Comparison of ENCODE assay signal across 25 cellular contexts in the genomic region with DNA sequence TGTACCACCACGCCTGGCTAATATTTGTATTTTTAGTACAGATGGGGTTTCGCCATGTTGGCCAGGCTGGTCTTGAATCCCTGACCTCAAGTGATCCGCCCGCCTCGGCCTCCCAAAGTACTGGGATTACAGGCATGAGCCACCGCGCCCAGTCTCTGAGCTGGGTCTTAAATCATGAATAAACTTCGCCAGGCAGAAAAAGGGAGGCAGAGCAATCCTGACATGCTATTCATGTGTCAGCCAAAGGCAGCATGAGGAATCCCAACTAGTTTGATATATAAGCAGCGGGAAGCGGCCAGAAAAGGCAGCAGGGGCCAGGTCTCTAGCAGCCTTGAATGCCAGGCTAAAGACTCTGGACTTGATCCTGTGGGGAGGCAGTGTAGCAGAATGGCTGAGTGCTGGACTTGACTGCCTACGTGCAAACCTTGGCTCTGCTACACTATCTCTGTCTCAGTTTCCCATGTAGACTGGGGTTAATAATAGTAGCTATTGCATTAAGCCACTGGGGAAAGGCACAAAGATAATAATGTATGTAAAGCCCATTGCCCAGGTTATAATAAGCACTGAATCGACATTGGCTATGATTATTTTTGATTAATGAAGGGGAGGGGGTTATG. TPM values are rescaled to one million over a fixed set of nuclear protein-coding genes. Genes with fewer than 3 reads are reported as not detected.
DNase-seq lines count a peak whose midpoint lies in the region; ATAC-seq, FAIRE-seq and TF ChIP-seq lines count a peak whose summit lies in the region.
"Had no signal": no experiment of that assay in that cellular context is flagged by ENCODE, and none has a peak within 500 bp of the region (broad histone marks: within the 10 kb centered on the region; RNA-seq: fewer than 3 reads in every experiment).

No MANE protein-coding gene starts in this region.

- intact Hi-C loops in heart right ventricle (cut with DNase I) (loop anchor here in 1 of 10 donors (5.0 kb wide), 1 partner anchor 34 kb away; no protein-coding TSS in a partner anchor), left cardiac atrium (cut with DNase I) (no loop called here)

- peaks cover 2% of the 10 kb centered on the region for H3K27me3 Mint-ChIP-seq in astrocyte (ENCODE audit: low read depth, unreplicated experiment)
- no peaks in the 10 kb centered on the region for H3K27me3 Mint-ChIP-seq in effector memory CD8-positive, alpha-beta T cell
- peaks cover 34% of the 10 kb centered on the region for H3K27me3 Mint-ChIP-seq in endodermal cell (ENCODE audit: insufficient read depth)
- H3K27me3 Mint-ChIP-seq: activated naive CD8-positive, alpha-beta T cell treated with anti-CD3 and anti-CD28 coated beads, Interleukin-2, amount 10 ng/mL, durations not matched to agents 7 days and 5 days; stimulated activated memory B cell treated with anti-CD40 and anti-IgM and Interleukin-4, amounts not matched to agents 10 μg/mL and 1 μg/mL and 100 μg/mL, for 72 hours had no signal

- H3K4me1 Mint-ChIP-seq in astrocyte (ENCODE audit: low read depth, unreplicated experiment): peaks cover 8% of the 10 kb centered on the region
- peaks cover 22 to 24% of the 10 kb centered on the region in 2 donors for H3K4me1 Mint-ChIP-seq in effector memory CD8-positive, alpha-beta T cell (ENCODE audit: low read depth in 2 of 2)
- H3K4me1 Mint-ChIP-seq in endodermal cell: peaks cover 18% of the 10 kb centered on the region

- H3K9ac ChIP-seq in astrocyte (ENCODE audit: low read length) (no peak overlapping the region), keratinocyte (ENCODE audit: control insufficient read depth, extremely low read depth, insufficient read depth, low read length) (no peak overlapping the region), endodermal cell (ENCODE audit: extremely low read depth, low read length, poor library complexity, severe bottlenecking) (no peak overlapping the region)

- H3K4me2 ChIP-seq in astrocyte (ENCODE audit: low read length) (peak overlapping the region; percentile 41), keratinocyte (ENCODE audit: control insufficient read depth, extremely low read depth, insufficient read depth, low read depth, low read length) (peak overlapping the region; percentile 99)

- H3K4me1 ChIP-seq in heart right ventricle (peaks cover 0 to 31% (median 13%) of the 10 kb centered on the region in 9 donors), astrocyte (ENCODE audit: insufficient read depth, low read length) (peaks cover 11% of the 10 kb centered on the region), keratinocyte (ENCODE audit: control insufficient read depth, extremely low read depth, insufficient read depth, low read length) (peaks cover 25% of the 10 kb centered on the region), endodermal cell (ENCODE audit: control insufficient read depth, insufficient read depth, low read length) (no peaks in the 10 kb centered on the region)
- H3K4me1 ChIP-seq: psoas muscle had no signal

- no peaks in the 10 kb centered on the region for H3K79me2 ChIP-seq in astrocyte (ENCODE audit: insufficient read depth, low read length)
- H3K79me2 ChIP-seq in keratinocyte (ENCODE audit: control insufficient read depth, insufficient read depth, low read length): peaks cover 11% of the 10 kb centered on the region

- no peak for FAIRE-seq in astrocyte (lab: Jason Lieb, UNC)
- FAIRE-seq in keratinocyte (lab: Jason Lieb, UNC): no peak
- FAIRE-seq: GM19239, RCC 7860 had no signal

- H3K36me3 ChIP-seq in heart right ventricle (peaks cover 0 to 24% (median 0%) of the 10 kb centered on the region in 9 donors), astrocyte (ENCODE audit: insufficient read depth, low read length) (peaks cover 3% of the 10 kb centered on the region), keratinocyte (ENCODE audit: control insufficient read depth in 2 of 2, extremely low read depth in 1 of 2, insufficient read depth in 2 of 2, low read length in 2 of 2) (peaks cover 12 to 16% of the 10 kb centered on the region in 2 experiments), endodermal cell (ENCODE audit: control insufficient read depth, insufficient read depth, low read length) (no peaks in the 10 kb centered on the region)
- H3K36me3 ChIP-seq: neutrophil, thoracic aorta had no signal

- dilution Hi-C loops in keratinocyte (cut with MboI; ENCODE audit: extremely low pct_ligation_motif_present, low sequenced_read_pairs): no loop called here

- H3K4me3 Mint-ChIP-seq in astrocyte (ENCODE audit: unreplicated experiment) (no peak overlapping the region), endodermal cell (no peak overlapping the region)
- H3K4me3 Mint-ChIP-seq in effector memory CD8-positive, alpha-beta T cell: no peak overlapping the region
- H3K4me3 Mint-ChIP-seq: activated naive CD8-positive, alpha-beta T cell treated with anti-CD3 and anti-CD28 coated beads, Interleukin-2, amount 10 ng/mL, durations not matched to agents 7 days and 5 days; brain; stimulated activated memory B cell treated with anti-CD40 and anti-IgM and Interleukin-4, amounts not matched to agents 10 μg/mL and 1 μg/mL and 100 μg/mL, for 72 hours had no signal

- H3K9me3 Mint-ChIP-seq in astrocyte (ENCODE audit: unreplicated experiment) (peaks cover 2% of the 10 kb centered on the region), endodermal cell (peaks cover 31% of the 10 kb centered on the region)
- H3K9me3 Mint-ChIP-seq in effector memory CD8-positive, alpha-beta T cell: no peaks in the 10 kb centered on the region
- H3K9me3 Mint-ChIP-seq: activated naive CD8-positive, alpha-beta T cell treated with anti-CD3 and anti-CD28 coated beads, Interleukin-2, amount 10 ng/mL, durations not matched to agents 7 days and 5 days; stimulated activated memory B cell treated with anti-CD40 and anti-IgM and Interleukin-4, amounts not matched to agents 10 μg/mL and 1 μg/mL and 100 μg/mL, for 72 hours had no signal

- H3K36me3 Mint-ChIP-seq in astrocyte (ENCODE audit: low read depth, unreplicated experiment) (peaks cover 18% of the 10 kb centered on the region), endodermal cell (ENCODE audit: low read depth) (no peaks in the 10 kb centered on the region)
- H3K36me3 Mint-ChIP-seq in effector memory CD8-positive, alpha-beta T cell (ENCODE audit: insufficient read depth): peaks cover 13% of the 10 kb centered on the region
- H3K36me3 Mint-ChIP-seq: brain had no signal

- H2AFZ ChIP-seq in astrocyte (ENCODE audit: low read depth, low read length) (no peak overlapping the region), keratinocyte (ENCODE audit: control insufficient read depth, low read length) (no peak overlapping the region)

- ATAC-seq in heart right ventricle (no peak), left cardiac atrium (no peak), GM19328 (IDR thresholded peaks at IDR 0.05; ENCODE audit: unreplicated experiment) (no peak)
- ATAC-seq in effector memory CD8-positive, alpha-beta T cell (replicated peaks): no peak
- ATAC-seq: psoas muscle had no signal

- H3K27ac Mint-ChIP-seq in astrocyte (ENCODE audit: unreplicated experiment) (peak overlapping the region; percentile 0), endodermal cell (no peak overlapping the region)
- peak overlapping the region in 1 of 2 donors; percentile 91 for H3K27ac Mint-ChIP-seq in effector memory CD8-positive, alpha-beta T cell
- H3K27ac Mint-ChIP-seq: activated naive CD8-positive, alpha-beta T cell treated with anti-CD3 and anti-CD28 coated beads, Interleukin-2, amount 10 ng/mL, durations not matched to agents 7 days and 5 days; brain; stimulated activated memory B cell treated with anti-CD40 and anti-IgM and Interleukin-4, amounts not matched to agents 10 μg/mL and 1 μg/mL and 100 μg/mL, for 72 hours had no signal

- H3K9me3 ChIP-seq in heart right ventricle: no peaks in the 10 kb centered on the region
- H3K9me3 ChIP-seq in astrocyte (ENCODE audit: insufficient read depth, low read depth, low read length): no peaks in the 10 kb centered on the region
- H3K9me3 ChIP-seq in keratinocyte (ENCODE audit: control insufficient read depth, low read depth, low read length): no peaks in the 10 kb centered on the region
- H3K9me3 ChIP-seq in endodermal cell (ENCODE audit: control insufficient read depth, low read length): no peaks in the 10 kb centered on the region
- H3K9me3 ChIP-seq: BLaER1 treated with 17β-estradiol and CSF1 and Interleukin-3, amounts not matched to agents 10 nM and 100 nM; neutrophil; psoas muscle; thoracic aorta had no signal

- no peaks in the 10 kb centered on the region for H3K9me1 ChIP-seq in keratinocyte (ENCODE audit: control insufficient read depth, extremely low read depth, insufficient read depth, low read length)

- H4K20me1 ChIP-seq in astrocyte (ENCODE audit: insufficient read depth, low read length) (no peaks in the 10 kb centered on the region), keratinocyte (ENCODE audit: control insufficient read depth, extremely low read depth, insufficient read depth, low read length) (no peaks in the 10 kb centered on the region)
- H4K20me1 ChIP-seq: BLaER1 treated with 17β-estradiol and CSF1 and Interleukin-3, amounts not matched to agents 10 nM and 100 nM had no signal

- no peak for DNase-seq in heart right ventricle
- no peak for DNase-seq in left cardiac atrium
- DNase-seq in astrocyte (ENCODE audit: low read depth): no peak
- no peak for DNase-seq in keratinocyte (ENCODE audit: low read depth, low spot score)
- DNase-seq in effector memory CD8-positive, alpha-beta T cell: no peak
- no peak for DNase-seq in endodermal cell
- DNase-seq in NCI-H526 treated with DMSO at 0.1 percent for 48 hours (lab: John Stamatoyannopoulos, UW): no peak
- DNase-seq: activated naive CD8-positive, alpha-beta T cell treated with anti-CD3 and anti-CD28 coated beads, Interleukin-2, amount 10 ng/mL, durations not matched to agents 7 days and 5 days; DND-41; NCI-H1105 treated with DMSO at 0.1 percent for 48 hours; NCI-H2029 treated with DMSO at 0.1 percent for 48 hours; NCI-H446; psoas muscle; stimulated activated CD4-positive, alpha-beta T cell treated with anti-CD3 and anti-CD28 coated beads, Interleukin-2, amount 100 ng/mL, for 24 hours had no signal

- peak overlapping the region in 1 of 10 donors; percentile 47 for H3K27ac ChIP-seq in heart right ventricle
- H3K27ac ChIP-seq in astrocyte (ENCODE audit: low read depth, low read length): no peak overlapping the region
- H3K27ac ChIP-seq in keratinocyte (ENCODE audit: control insufficient read depth, insufficient read depth, low read length): no peak overlapping the region
- H3K27ac ChIP-seq in endodermal cell (ENCODE audit: low read depth, low read length): no peak overlapping the region
- H3K27ac ChIP-seq: BLaER1 treated with 17β-estradiol and CSF1 and Interleukin-3, amounts not matched to agents 10 nM and 100 nM; neutrophil; psoas muscle; SK-N-MC; thoracic aorta had no signal

- no peaks in the 10 kb centered on the region for H3K27me3 ChIP-seq in heart right ventricle
- no peaks in the 10 kb centered on the region for H3K27me3 ChIP-seq in astrocyte (ENCODE audit: insufficient read depth, low read length)
- H3K27me3 ChIP-seq in keratinocyte (ENCODE audit: control insufficient read depth, extremely low read depth, insufficient read depth, low read length): no peaks in the 10 kb centered on the region
- H3K27me3 ChIP-seq in endodermal cell (ENCODE audit: control insufficient read depth, insufficient read depth, low read length, poor library complexity, severe bottlenecking): no peaks in the 10 kb centered on the region
- H3K27me3 ChIP-seq: BLaER1 treated with 17β-estradiol and CSF1 and Interleukin-3, amounts not matched to agents 10 nM and 100 nM had no signal

- no peak for TF ChIP-seq CTCF in heart right ventricle (IDR thresholded peaks at IDR 0.05)
- TF ChIP-seq CTCF in astrocyte (IDR thresholded peaks at IDR 0.05; ENCODE audit: insufficient read depth, low read depth, low read length): no peak
- no peak for TF ChIP-seq CTCF in keratinocyte (optimal IDR thresholded peaks at IDR 0.05 in 1 of 3, IDR thresholded peaks at IDR 0.05 in 1 of 3, conservative IDR thresholded peaks at IDR 0.05 in 1 of 3; ENCODE audit: extremely low read depth in 1 of 3, insufficient read depth in 2 of 3, low read length in 3 of 3)
- no peak for TF ChIP-seq CTCF in endodermal cell (conservative IDR thresholded peaks at IDR 0.05)

- 81 to 87% methylated on average over 12 of the region's 12 CpGs for WGBS in heart right ventricle, 2 donors
- 89 to 93% methylated on average over 5 to 12 of the region's 12 CpGs for WGBS in endodermal cell (ENCODE audit: insufficient coverage in 1 of 2, insufficient read length in 1 of 2), 2 experiments

- H3K4me3 ChIP-seq in heart right ventricle (peak overlapping the region in 7 of 10 donors; percentile 3 to 58 (median 20)), astrocyte (ENCODE audit: insufficient read depth, low read depth, low read length) (no peak overlapping the region), keratinocyte (ENCODE audit: control insufficient read depth in 2 of 3, extremely low read depth in 1 of 3, insufficient read depth in 2 of 3, low read depth in 1 of 3, low read length in 3 of 3) (no peak overlapping the region), endodermal cell (ENCODE audit: low read length) (no peak overlapping the region)
- H3K4me3 ChIP-seq: SK-N-MC, skin epidermis, thoracic aorta had no signal

RNA-seq across cellular contexts. Expression of gene PROCR, which starts 1.8 kb away (rescaled TPM):
- total RNA-seq in heart right ventricle (10 to 100 TPM in 3 of 10 donors, 1 to 10 TPM in 7; 3.0 to 21.1 (median 6.8) TPM), left cardiac atrium (10 to 100 TPM; 26.9 to 41.9 TPM), astrocyte (36.2 and 39.5 TPM in 2 replicates), endodermal cell (1 to 10 TPM; 2.4 to 6.8 TPM)
- polyA plus RNA-seq in heart right ventricle (10 to 100 TPM; 20.5 to 26.7 TPM), keratinocyte (61.6 to 92.4 TPM (median 74.1 TPM) in 3 replicates)
- polyA plus RNA-seq in keratinocyte (2011; ENCODE audit: low read depth): 7.0 TPM
- polyA plus RNA-seq in keratinocyte (2011; cell fraction: cytosol; rRNA removed): 52.3 and 78.5 TPM in 2 replicates
- polyA plus RNA-seq in keratinocyte (2011; cell fraction: nucleus; rRNA removed): 61.9 and 89.3 TPM in 2 replicates
- 20.2 and 62.6 TPM in 2 replicates for polyA plus RNA-seq in keratinocyte (2012; ENCODE audit: low replicate concordance)
- polyA minus RNA-seq in keratinocyte: 42.6 to 54.4 TPM (median 49.9 TPM) in 3 replicates
- 72.1 TPM for polyA minus RNA-seq in keratinocyte (2011; cell fraction: cytosol; rRNA and poly(A)+ RNA removed)
- 36.7 and 42.1 TPM in 2 replicates for polyA minus RNA-seq in keratinocyte (2011; cell fraction: nucleus; rRNA and poly(A)+ RNA removed)
- 5.9 TPM for polyA plus RNA-seq in endodermal cell (2013, experiment 1 of 2)
- 5.2 TPM for polyA plus RNA-seq in endodermal cell (2013, experiment 2 of 2)

RNA-seq across cellular contexts. Expression of gene EDEM2, which starts 26.5 kb away (rescaled TPM):
- total RNA-seq in heart right ventricle: 10 to 100 TPM in 8 of 10 donors, 1 to 10 TPM in 2; 7.2 to 26.1 (median 11.0) TPM
- polyA plus RNA-seq in heart right ventricle: 10 to 100 TPM in 1 of 2 donors, 1 to 10 TPM in 1; 6.4 to 24.0 TPM
- total RNA-seq in left cardiac atrium: 10 to 100 TPM; 16.6 to 25.6 TPM
- total RNA-seq in astrocyte: 32.5 and 33.4 TPM in 2 replicates
- 11.0 to 22.6 TPM (median 15.4 TPM) in 3 replicates for polyA plus RNA-seq in keratinocyte
- polyA plus RNA-seq in keratinocyte (2011; ENCODE audit: low read depth): 3.5 TPM
- polyA plus RNA-seq in keratinocyte (2011; cell fraction: cytosol; rRNA removed): 12.8 and 13.4 TPM in 2 replicates
- polyA plus RNA-seq in keratinocyte (2011; cell fraction: nucleus; rRNA removed): 22.4 and 26.5 TPM in 2 replicates
- polyA plus RNA-seq in keratinocyte (2012; ENCODE audit: low replicate concordance): 13.2 and 21.1 TPM in 2 replicates
- polyA minus RNA-seq in keratinocyte: 11.7 to 15.7 TPM (median 13.6 TPM) in 3 replicates
- 12.1 TPM for polyA minus RNA-seq in keratinocyte (2011; cell fraction: cytosol; rRNA and poly(A)+ RNA removed)
- polyA minus RNA-seq in keratinocyte (2011; cell fraction: nucleus; rRNA and poly(A)+ RNA removed): 7.1 and 12.6 TPM in 2 replicates
- 10 to 100 TPM; 21.4 to 32.2 TPM for total RNA-seq in endodermal cell
- 13.0 TPM for polyA plus RNA-seq in endodermal cell (2013, experiment 1 of 2)
- 12.2 TPM for polyA plus RNA-seq in endodermal cell (2013, experiment 2 of 2)

RNA-seq across cellular contexts. Expression of gene MMP24, which starts 52.8 kb away (rescaled TPM):
- total RNA-seq in heart right ventricle (1 to 10 TPM in 1 of 10 donors, under 1 TPM in 8, not detected in 1; 0.09 to 1.2 (median 0.35) TPM), left cardiac atrium (1 to 10 TPM in 1 of 2 donors, under 1 TPM in 1; 0.85 to 1.3 TPM), astrocyte (13.7 and 15.6 TPM in 2 replicates), endodermal cell (1 to 10 TPM; 1.3 to 5.9 TPM)
- polyA plus RNA-seq in heart right ventricle (under 1 TPM; 0.09 to 0.22 TPM), keratinocyte (0.01 TPM in 2 of 3 replicates, not detected in the other)
- not detected for polyA plus RNA-seq in keratinocyte (2011; ENCODE audit: low read depth)
- polyA plus RNA-seq in keratinocyte (2011; cell fraction: cytosol; rRNA removed): 0.04 TPM in 1 of 2 replicates, not detected in the other
- polyA plus RNA-seq in keratinocyte (2011; cell fraction: nucleus; rRNA removed): 0.04 TPM in 1 of 2 replicates, not detected in the other
- polyA plus RNA-seq in keratinocyte (2012; ENCODE audit: low replicate concordance): 0.13 and 0.35 TPM in 2 replicates
- polyA minus RNA-seq in keratinocyte: 0.10 TPM in 1 of 3 replicates, not detected in the others
- polyA minus RNA-seq in keratinocyte (2011; cell fraction: cytosol; rRNA and poly(A)+ RNA removed): not detected
- not detected in 2 replicates for polyA minus RNA-seq in keratinocyte (2011; cell fraction: nucleus; rRNA and poly(A)+ RNA removed)
- polyA plus RNA-seq in endodermal cell (2013, experiment 1 of 2): 2.7 TPM
- polyA plus RNA-seq in endodermal cell (2013, experiment 2 of 2): 1.6 TPM
- total RNA-seq: T-helper 2 cell treated with Interferon-gamma antibody and Interleukin-4, amounts not matched to agents 100 ng/mL and 5 ng/mL, for 36 hours had no signal

Comparison
In these comparisons a context has a peak if more than half of its experiments do, and no peak if none do; other contexts are left out.
1. H3K4me3 ChIP-seq: peak in heart right ventricle (7 of 10); none in astrocyte (single experiment), keratinocyte (0 of 3) and endodermal cell (single experiment).